In the genomic region with DNA sequence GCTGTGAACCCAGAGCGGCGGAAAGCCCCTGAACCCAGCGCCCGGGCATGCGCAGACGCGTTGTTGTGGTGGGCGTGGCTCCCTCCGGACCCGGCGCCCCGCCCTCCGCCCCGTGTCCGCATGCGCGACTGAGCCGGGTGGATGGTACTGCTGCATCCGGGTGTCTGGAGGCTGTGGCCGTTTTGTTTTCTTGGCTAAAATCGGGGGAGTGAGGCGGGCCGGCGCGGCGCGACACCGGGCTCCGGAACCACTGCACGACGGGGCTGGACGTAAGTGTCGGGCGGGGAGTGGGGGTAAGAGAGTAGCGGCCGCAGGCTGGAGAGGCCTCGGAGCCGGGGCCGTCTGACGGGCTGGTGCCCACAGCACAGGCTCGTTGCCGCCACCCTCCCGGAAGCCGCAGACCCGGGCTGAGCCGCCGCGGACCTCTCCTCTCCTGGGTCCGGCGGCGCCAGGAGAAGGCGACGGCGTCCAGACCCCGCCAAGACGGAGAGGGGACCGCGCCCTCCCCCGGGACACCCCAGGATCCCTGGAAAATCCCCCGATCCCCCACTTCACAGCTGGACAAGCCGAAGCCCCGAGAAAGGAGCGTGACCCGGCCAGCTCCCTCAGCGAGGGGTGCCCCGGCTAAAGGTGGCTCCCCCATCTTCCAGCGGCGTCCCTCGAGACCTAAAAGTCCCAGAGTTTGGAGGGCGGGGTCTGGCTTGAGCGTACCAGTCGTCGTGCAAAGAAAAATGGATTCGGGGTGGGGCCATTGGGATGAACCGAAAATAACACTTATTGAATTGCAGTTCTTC, we compare ENCODE assay signal across 8 cellular contexts. TPM values are rescaled to one million over a fixed set of nuclear protein-coding genes. Genes with fewer than 3 reads are reported as not detected.
A peak's percentile ranks its signal among the peaks of the same experiment; 100 is the strongest.
DNase-seq lines count a peak whose midpoint lies in the region; FAIRE-seq and TF ChIP-seq lines count a peak whose summit lies in the region.

A gene (plus strand): TSS at position 147 of the 794 bp plus-strand sequence. CDS start 2,153 bp downstream, outside the sequence.

- no peaks in the 10 kb centered on the region for H3K9me3 Mint-ChIP-seq in H9
- H3K9me3 Mint-ChIP-seq in neural progenitor cell, result no peaks in the 10 kb centered on the region

- H3K9ac ChIP-seq in H9 (ENCODE audit: extremely low read depth, insufficient read length, low read length) (peak within 1 kb of the TSS; percentile 75), neural progenitor cell (peak within 1 kb of the TSS; percentile 61), subcutaneous abdominal adipose tissue (ENCODE audit: low read length in 5 of 5) (peak within 1 kb of the TSS; percentile 75 to 90 (median 82))

- TF ChIP-seq CTCF in H9 (conservative IDR thresholded peaks at IDR 0.05) (no peak), foreskin fibroblast (IDR thresholded peaks at IDR 0.05; ENCODE audit: low read depth, low read length) (no peak), neural progenitor cell (IDR thresholded peaks at IDR 0.05) (no peak)

- peaks cover 4% of the 10 kb centered on the region for H3K79me1 ChIP-seq in H9 (ENCODE audit: insufficient read depth, low read depth, low read length, poor library complexity, severe bottlenecking)

- H3K27me3 ChIP-seq in H9 (ENCODE audit: insufficient read depth, low read length) (no peaks in the 10 kb centered on the region), MG63 (no peaks in the 10 kb centered on the region), neural progenitor cell (no peaks in the 10 kb centered on the region), subcutaneous abdominal adipose tissue (ENCODE audit: control insufficient read depth in 5 of 5, insufficient read depth in 4 of 5, low read length in 5 of 5) (no peaks in the 10 kb centered on the region)

- peak; percentile 98 for FAIRE-seq in G401.6 (lab: Jason Lieb, UNC)

- no peaks in the 10 kb centered on the region for H4K20me1 ChIP-seq in H9 (ENCODE audit: control insufficient read depth, insufficient read depth, insufficient read length)
- peaks cover 18% of the 10 kb centered on the region for H4K20me1 ChIP-seq in neural progenitor cell (ENCODE audit: low read depth)

- peak within 1 kb of the TSS; percentile 85 for H3K4me2 ChIP-seq in H9 (ENCODE audit: insufficient read depth, insufficient read length, low read length)
- peak within 1 kb of the TSS; percentile 97 for H3K4me2 ChIP-seq in neural progenitor cell

- H3K36me3 Mint-ChIP-seq in H9 (ENCODE audit: insufficient read depth in 1 of 3, low read depth in 3 of 3) (peaks cover 0 to 22% (median 7%) of the 10 kb centered on the region in 3 experiments; a peak in 5 of 7 replicates), neural progenitor cell (peaks cover 6% of the 10 kb centered on the region)

- no peaks in the 10 kb centered on the region for H3K27me3 Mint-ChIP-seq in H9 (ENCODE audit: low read depth)
- H3K27me3 Mint-ChIP-seq in neural progenitor cell (ENCODE audit: insufficient read depth, low read depth), result no peaks in the 10 kb centered on the region

- H3T11ph ChIP-seq in H9 (ENCODE audit: low read length), result no peak within 1 kb of the TSS

- H3K56ac ChIP-seq in H9 (ENCODE audit: insufficient read length, low read depth, low read length), result no peak within 1 kb of the TSS

- DNase-seq in H9 (peak; percentile 92), MG63 (peak; percentile 88), SK-MEL-5 (ENCODE audit: low read depth, low spot score) (peak; percentile 83), foreskin fibroblast (peak; percentile 75 to 92), neural progenitor cell (ENCODE audit: low spot score) (peak; percentile 91)
- peak; percentile 75 to 89 (median 80) for DNase-seq in activated naive CD4-positive, alpha-beta T cell (lab: John Stamatoyannopoulos, UW)

- H3K4ac ChIP-seq in H9 (ENCODE audit: low read depth, low read length), result no peak within 1 kb of the TSS

- H3K18ac ChIP-seq in H9 (ENCODE audit: insufficient read length, low read depth, low read length), result peak within 1 kb of the TSS; percentile 71

- peaks cover 10 to 28% of the 10 kb centered on the region in 2 experiments for H3K4me1 Mint-ChIP-seq in H9
- H3K4me1 Mint-ChIP-seq in neural progenitor cell, result peaks cover 16% of the 10 kb centered on the region

- no peak within 1 kb of the TSS for H2BK120ac ChIP-seq in H9 (ENCODE audit: low read depth, low read length, poor library complexity, severe bottlenecking)

- H2BK12ac ChIP-seq in H9 (ENCODE audit: insufficient read length, low read depth, low read length), result no peak within 1 kb of the TSS

- no peak within 1 kb of the TSS for H4K91ac ChIP-seq in H9 (ENCODE audit: insufficient read length, low read depth, low read length)

- H3K27ac ChIP-seq in H9 (ENCODE audit: insufficient read length, low read depth, low read length) (no peak within 1 kb of the TSS), neural progenitor cell (peak within 1 kb of the TSS; percentile 90), subcutaneous abdominal adipose tissue (ENCODE audit: low read depth, low read length) (peak within 1 kb of the TSS; percentile 83)

- H3K36me3 ChIP-seq in MG63 (peaks cover 21% of the 10 kb centered on the region), neural progenitor cell (no peaks in the 10 kb centered on the region), subcutaneous abdominal adipose tissue (ENCODE audit: control insufficient read depth in 5 of 5, insufficient read depth in 5 of 5, low read length in 5 of 5) (peaks cover 4 to 7% (median 5%) of the 10 kb centered on the region in 5 donors)

- peaks cover 13% of the 10 kb centered on the region for H3F3A ChIP-seq in neural progenitor cell (ENCODE audit: low read depth)

- H2BK15ac ChIP-seq in H9 (ENCODE audit: low read depth, low read length), result no peak within 1 kb of the TSS

- peak within 1 kb of the TSS; percentile 86 for H3K14ac ChIP-seq in H9 (ENCODE audit: insufficient read depth, low read length)

- peak within 1 kb of the TSS; percentile 93 to 95 (median 94); a peak in 6 of 7 replicates for H3K27ac Mint-ChIP-seq in H9
- no peak within 1 kb of the TSS for H3K27ac Mint-ChIP-seq in neural progenitor cell

- H2AK5ac ChIP-seq in H9 (ENCODE audit: insufficient read length, low read length), result no peak within 1 kb of the TSS

- H2AFZ ChIP-seq in H9 (ENCODE audit: low read length), result no peak within 1 kb of the TSS
- H2AFZ ChIP-seq in neural progenitor cell (replicated peaks), result peak within 1 kb of the TSS; percentile 68

- no CpG with 5 or more reads among the region's 75 CpGs for WGBS in H9 (ENCODE audit: extremely low coverage, insufficient read length, low lambda C conversion rate)

- no peaks in the 10 kb centered on the region for H3K23me2 ChIP-seq in H9 (ENCODE audit: insufficient read length, low read depth, low read length, poor library complexity, severe bottlenecking)

- H3K79me2 ChIP-seq in H9 (ENCODE audit: insufficient read depth, low read length) (peaks cover 7% of the 10 kb centered on the region; the same call in 1 of the 2 replicates), neural progenitor cell (ENCODE audit: low read depth) (peaks cover 55% of the 10 kb centered on the region)

- H2BK5ac ChIP-seq in H9 (ENCODE audit: insufficient read length, low read length), result no peak within 1 kb of the TSS

- H4K8ac ChIP-seq in H9 (replicated peaks; ENCODE audit: insufficient read length, low read depth, low read length), result no peak within 1 kb of the TSS

- H3K4me3 ChIP-seq in MG63 (peak within 1 kb of the TSS; percentile 85), foreskin fibroblast (ENCODE audit: low read depth in 1 of 2, low read length in 2 of 2) (peak within 1 kb of the TSS; percentile 87 to 98), neural progenitor cell (peak within 1 kb of the TSS; percentile 77), subcutaneous abdominal adipose tissue (ENCODE audit: low read depth in 1 of 5, low read length in 5 of 5) (peak within 1 kb of the TSS; percentile 74 to 90 (median 85))

- no peaks in the 10 kb centered on the region for H3K4me1 ChIP-seq in H9 (ENCODE audit: insufficient read depth, low read length)
- H3K4me1 ChIP-seq in neural progenitor cell, result peaks cover 14% of the 10 kb centered on the region
- H3K4me1 ChIP-seq in subcutaneous abdominal adipose tissue (ENCODE audit: control insufficient read depth in 5 of 5, insufficient read depth in 5 of 5, low read length in 5 of 5), result peaks cover 1 to 28% (median 18%) of the 10 kb centered on the region in 5 donors

- no peak within 1 kb of the TSS for H2BK20ac ChIP-seq in H9 (ENCODE audit: low read depth, low read length, poor library complexity, severe bottlenecking)

- H3K9me3 ChIP-seq in H9 (ENCODE audit: control insufficient read depth, low read depth, low read length) (no peaks in the 10 kb centered on the region), MG63 (no peaks in the 10 kb centered on the region), neural progenitor cell (ENCODE audit: low read depth) (no peaks in the 10 kb centered on the region), subcutaneous abdominal adipose tissue (ENCODE audit: control insufficient read depth in 5 of 5, low read length in 5 of 5) (no peaks in the 10 kb centered on the region)

- H3K23ac ChIP-seq in H9 (ENCODE audit: insufficient read length, low read depth, low read length), result no peak within 1 kb of the TSS

- H4K5ac ChIP-seq in H9 (ENCODE audit: insufficient read length, low read depth, low read length), result no peak within 1 kb of the TSS

- in situ Hi-C loops in SK-MEL-5 (cut with HindIII; ENCODE audit: low pct_unique_long_range_greater_than_20kb, low sequenced_read_pairs), result no loop called here

- peak within 1 kb of the TSS; percentile 86 to 92 for H3K4me3 Mint-ChIP-seq in H9
- H3K4me3 Mint-ChIP-seq in neural progenitor cell, result peak within 1 kb of the TSS; percentile 97

RNA-seq across cellular contexts. Expression of the gene that starts here (rescaled TPM):
- total RNA-seq in H9 (2021) (94.2 and 95.9 TPM in 2 replicates), neural progenitor cell (ENCODE audit: low replicate concordance) (84.4 and 95.6 TPM in 2 replicates)
- total RNA-seq in MG63 (2014; rRNA removed; shearing (Covaris generic); ENCODE audit: low replicate concordance), result 66.1 and 82.2 TPM in 2 replicates
- total RNA-seq in SK-MEL-5 (2014; rRNA removed; shearing (Covaris generic)), result 94.6 and 99.5 TPM in 2 replicates
- polyA plus RNA-seq in SK-MEL-5 (2015; cell fraction: cytosol; rRNA removed), result 69.9 and 90.2 TPM in 2 replicates
- polyA plus RNA-seq in SK-MEL-5 (2015; cell fraction: nucleus; rRNA removed), result 17.5 and 25.8 TPM in 2 replicates
